ENCODE assay signal across 19 cellular contexts in the genomic region with DNA sequence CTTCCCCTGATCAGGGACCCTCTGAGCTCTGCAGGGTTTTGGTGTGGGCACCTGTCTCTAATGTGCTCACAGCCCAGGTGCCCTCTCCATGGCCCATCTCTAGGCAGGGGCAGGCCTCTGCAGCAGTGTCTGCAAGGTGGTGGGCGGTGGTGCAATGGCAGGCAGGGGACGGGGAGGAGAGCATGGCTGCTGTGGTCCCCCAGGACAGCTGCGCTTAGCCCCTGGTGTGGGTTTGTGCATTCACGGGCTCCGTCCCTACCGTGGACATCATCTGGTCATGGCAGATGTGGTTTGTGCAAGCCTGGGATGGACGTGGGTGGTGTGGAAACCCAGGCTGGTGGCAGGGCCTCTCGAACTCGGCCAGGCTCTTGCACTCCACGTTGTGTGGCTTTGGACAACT.
DNase-seq lines count a peak whose midpoint lies in the region; TF ChIP-seq lines count a peak whose summit lies in the region.
"Had no signal": no experiment of that assay in that cellular context is flagged by ENCODE, and none has a peak within 500 bp of the region (broad histone marks: within the 10 kb centered on the region; RNA-seq: fewer than 3 reads in every experiment).

No MANE protein-coding gene starts in this region.

- H3K27me3 ChIP-seq in right atrium auricular region (no peaks in the 10 kb centered on the region), left ventricle myocardium inferior (ENCODE audit: low read depth) (peaks cover 67% of the 10 kb centered on the region), vagina (no peaks in the 10 kb centered on the region), A673 (replicated peaks; ENCODE audit: insufficient read depth, low read depth, low read length, poor library complexity) (no peaks in the 10 kb centered on the region), Caco-2 (replicated peaks; ENCODE audit: control insufficient read depth, insufficient read depth, low read length) (no peaks in the 10 kb centered on the region)

- intact Hi-C loops in activated CD4-positive, alpha-beta memory T cell treated with anti-CD3 and anti-CD28 coated beads for 36 hours (cut with micrococcal nuclease) = no loop called here
- intact Hi-C loops in left ventricle myocardium inferior (cut with micrococcal nuclease) (no loop called here), vagina (cut with DNase I) (no loop called here), A673 (cut with micrococcal nuclease; ENCODE audit: unreplicated experiment) (no loop called here), Caco-2 (cut with micrococcal nuclease; ENCODE audit: unreplicated experiment) (no loop called here)

- H3K27ac ChIP-seq in right atrium auricular region = no peak overlapping the region
- no peak overlapping the region for H3K27ac ChIP-seq in left ventricle myocardium inferior (replicated peaks)
- H3K27ac ChIP-seq in vagina = no peak overlapping the region
- H3K27ac ChIP-seq in A673 (ENCODE audit: low read depth, low read length, poor library complexity, severe bottlenecking) = no peak overlapping the region
- H3K27ac ChIP-seq: KMS-11 had no signal

- no peaks in the 10 kb centered on the region for H3K9me3 ChIP-seq in right atrium auricular region
- no peaks in the 10 kb centered on the region for H3K9me3 ChIP-seq in left ventricle myocardium inferior (replicated peaks)
- no peaks in the 10 kb centered on the region for H3K9me3 ChIP-seq in vagina
- no peaks in the 10 kb centered on the region for H3K9me3 ChIP-seq in A673 (ENCODE audit: low read depth, low read length, poor library complexity, severe bottlenecking)
- H3K9me3 ChIP-seq in Caco-2 = no peaks in the 10 kb centered on the region

- no peaks in the 10 kb centered on the region for H3K27me3 Mint-ChIP-seq in activated CD4-positive, alpha-beta memory T cell treated with anti-CD3 and anti-CD28 coated beads, Interleukin-2, amount 10 ng/mL, durations not matched to agents 7 days and 5 days
- no peaks in the 10 kb centered on the region for H3K27me3 Mint-ChIP-seq in activated CD4-positive, alpha-beta memory T cell treated with anti-CD3 and anti-CD28 coated beads for 36 hours
- H3K27me3 Mint-ChIP-seq in osteocyte (ENCODE audit: unreplicated experiment) = no peaks in the 10 kb centered on the region
- peaks cover 9% of the 10 kb centered on the region for H3K27me3 Mint-ChIP-seq in Caco-2 (ENCODE audit: insufficient read depth, unreplicated experiment)
- H3K27me3 Mint-ChIP-seq: B cell had no signal

- BruUV-seq in A673 (replicated peaks; lab: Mats Ljungman, UMichigan) = no TSS peak
- no TSS peak for BruUV-seq in Caco-2 (replicated peaks; lab: Mats Ljungman, UMichigan)

- H3K36me3 ChIP-seq in right atrium auricular region = no peaks in the 10 kb centered on the region
- H3K36me3 ChIP-seq in left ventricle myocardium inferior = no peaks in the 10 kb centered on the region
- H3K36me3 ChIP-seq in vagina = no peaks in the 10 kb centered on the region
- no peaks in the 10 kb centered on the region for H3K36me3 ChIP-seq in A673 (ENCODE audit: insufficient read depth, low read length, poor library complexity, severe bottlenecking)
- no peaks in the 10 kb centered on the region for H3K36me3 ChIP-seq in Caco-2 (ENCODE audit: control insufficient read depth, insufficient read depth, low read length)

- no peak for TF ChIP-seq POLR2A in vagina (IDR thresholded peaks at IDR 0.05)

- H3K27ac Mint-ChIP-seq in activated CD4-positive, alpha-beta memory T cell treated with anti-CD3 and anti-CD28 coated beads, Interleukin-2, amount 10 ng/mL, durations not matched to agents 7 days and 5 days = no peak overlapping the region
- no peak overlapping the region for H3K27ac Mint-ChIP-seq in activated CD4-positive, alpha-beta memory T cell treated with anti-CD3 and anti-CD28 coated beads for 36 hours
- H3K27ac Mint-ChIP-seq in osteocyte (ENCODE audit: unreplicated experiment) = no peak overlapping the region
- H3K27ac Mint-ChIP-seq in Caco-2 (ENCODE audit: unreplicated experiment) = no peak overlapping the region
- H3K27ac Mint-ChIP-seq: B cell, H9 had no signal

- TF ChIP-seq CTCF in right atrium auricular region (IDR thresholded peaks at IDR 0.05) (no peak), left ventricle myocardium inferior (IDR thresholded peaks at IDR 0.05; ENCODE audit: borderline replicate concordance) (no peak), osteocyte (IDR thresholded peaks at IDR 0.05) (no peak), vagina (IDR thresholded peaks at IDR 0.05) (no peak), A673 (conservative IDR thresholded peaks at IDR 0.05; ENCODE audit: low read depth, low read length) (no peak), Caco-2 (IDR thresholded peaks at IDR 0.05; ENCODE audit: insufficient read depth in 1 of 2, low read depth in 1 of 2, low read length in 1 of 2, severe bottlenecking in 1 of 2, unreplicated experiment in 1 of 2) (no peak)

- H3K4me3 ChIP-seq in right atrium auricular region (no peak overlapping the region), left ventricle myocardium inferior (no peak overlapping the region), vagina (no peak overlapping the region), A673 (ENCODE audit: low read depth, low read length, poor library complexity, severe bottlenecking) (no peak overlapping the region), Caco-2 (ENCODE audit: low read depth, low read length) (no peak overlapping the region)

- no peaks in the 10 kb centered on the region for H3K36me3 Mint-ChIP-seq in activated CD4-positive, alpha-beta memory T cell treated with anti-CD3 and anti-CD28 coated beads, Interleukin-2, amount 10 ng/mL, durations not matched to agents 7 days and 5 days (ENCODE audit: low read depth)
- no peaks in the 10 kb centered on the region for H3K36me3 Mint-ChIP-seq in activated CD4-positive, alpha-beta memory T cell treated with anti-CD3 and anti-CD28 coated beads for 36 hours
- H3K36me3 Mint-ChIP-seq in osteocyte (ENCODE audit: unreplicated experiment) (no peaks in the 10 kb centered on the region), Caco-2 (ENCODE audit: insufficient read depth, unreplicated experiment) (peaks cover 7% of the 10 kb centered on the region)

- DNase-seq in activated CD4-positive, alpha-beta memory T cell treated with anti-CD3 and anti-CD28 coated beads, Interleukin-2, amount 10 ng/mL, durations not matched to agents 7 days and 5 days = peak; percentile 12
- DNase-seq in activated CD4-positive, alpha-beta memory T cell treated with anti-CD3 and anti-CD28 coated beads for 36 hours = no peak
- peak; percentile 53 for DNase-seq in right atrium auricular region (ENCODE audit: low spot score)
- no peak for DNase-seq in left ventricle myocardium inferior
- peak; percentile 65 for DNase-seq in osteocyte (ENCODE audit: extremely low spot score, unreplicated experiment)
- DNase-seq in vagina (ENCODE audit: extremely low spot score in 2 of 2) = peak; percentile 55 to 71
- no peak for DNase-seq in A673 (ENCODE audit: low spot score)
- DNase-seq in Caco-2 = no peak
- DNase-seq: 8988T, DMS 273 treated with DMSO at 0.1 percent for 48 hours, DND-41, H9, NCI-H1417, NCI-H187, NCI-H2107, NCI-H524, NCI-H82 had no signal

- POLR2A ChIA-PET in activated CD4-positive, alpha-beta memory T cell treated with anti-CD3 and anti-CD28 coated beads, Interleukin-2, amount 10 ng/mL, durations not matched to agents 7 days and 5 days (lab: Charles Lee) = no interaction called here
- POLR2A ChIA-PET in activated CD4-positive, alpha-beta memory T cell treated with anti-CD3 and anti-CD28 coated beads for 36 hours (lab: Charles Lee) = no interaction called here
- POLR2A ChIA-PET in A673 (lab: Charles Lee; ENCODE audit: low non-redundant PET) (no interaction called here), Caco-2 (lab: Charles Lee) (no interaction called here)

- no peaks in the 10 kb centered on the region for H3K4me1 Mint-ChIP-seq in activated CD4-positive, alpha-beta memory T cell treated with anti-CD3 and anti-CD28 coated beads, Interleukin-2, amount 10 ng/mL, durations not matched to agents 7 days and 5 days
- no peaks in the 10 kb centered on the region for H3K4me1 Mint-ChIP-seq in activated CD4-positive, alpha-beta memory T cell treated with anti-CD3 and anti-CD28 coated beads for 36 hours (ENCODE audit: low read depth)
- no peaks in the 10 kb centered on the region for H3K4me1 Mint-ChIP-seq in osteocyte (ENCODE audit: unreplicated experiment)
- peaks cover 7% of the 10 kb centered on the region for H3K4me1 Mint-ChIP-seq in Caco-2 (ENCODE audit: low read depth, unreplicated experiment)
- H3K4me1 Mint-ChIP-seq: B cell, H9 had no signal

- no peaks in the 10 kb centered on the region for H3K9me3 Mint-ChIP-seq in activated CD4-positive, alpha-beta memory T cell treated with anti-CD3 and anti-CD28 coated beads, Interleukin-2, amount 10 ng/mL, durations not matched to agents 7 days and 5 days
- no peaks in the 10 kb centered on the region for H3K9me3 Mint-ChIP-seq in activated CD4-positive, alpha-beta memory T cell treated with anti-CD3 and anti-CD28 coated beads for 36 hours
- no peaks in the 10 kb centered on the region for H3K9me3 Mint-ChIP-seq in osteocyte (ENCODE audit: unreplicated experiment)
- no peaks in the 10 kb centered on the region for H3K9me3 Mint-ChIP-seq in Caco-2 (ENCODE audit: unreplicated experiment)

- peaks cover 0 to 2% of the 10 kb centered on the region in 2 donors for H3K4me1 ChIP-seq in right atrium auricular region
- no peaks in the 10 kb centered on the region for H3K4me1 ChIP-seq in left ventricle myocardium inferior
- no peaks in the 10 kb centered on the region for H3K4me1 ChIP-seq in vagina
- no peaks in the 10 kb centered on the region for H3K4me1 ChIP-seq in A673 (ENCODE audit: insufficient read depth, low read length, poor library complexity, severe bottlenecking)
- no peaks in the 10 kb centered on the region for H3K4me1 ChIP-seq in Caco-2

- H3K4me3 Mint-ChIP-seq in activated CD4-positive, alpha-beta memory T cell treated with anti-CD3 and anti-CD28 coated beads, Interleukin-2, amount 10 ng/mL, durations not matched to agents 7 days and 5 days = no peak overlapping the region
- no peak overlapping the region for H3K4me3 Mint-ChIP-seq in activated CD4-positive, alpha-beta memory T cell treated with anti-CD3 and anti-CD28 coated beads for 36 hours
- H3K4me3 Mint-ChIP-seq in osteocyte (ENCODE audit: unreplicated experiment) = no peak overlapping the region
- no peak overlapping the region for H3K4me3 Mint-ChIP-seq in Caco-2 (ENCODE audit: unreplicated experiment)
- H3K4me3 Mint-ChIP-seq: B cell, H9 had no signal

- CTCF ChIA-PET in activated CD4-positive, alpha-beta memory T cell treated with anti-CD3 and anti-CD28 coated beads, Interleukin-2, amount 10 ng/mL, durations not matched to agents 7 days and 5 days (lab: Charles Lee) = no interaction called here
- CTCF ChIA-PET in activated CD4-positive, alpha-beta memory T cell treated with anti-CD3 and anti-CD28 coated beads for 36 hours (lab: Charles Lee) = interaction anchor here (1.6 kb wide), 1 partner anchor 8 kb away, joined by 5 read pairs; no protein-coding TSS in a partner anchor
- CTCF ChIA-PET in A673 (lab: Charles Lee) (no interaction called here), Caco-2 (lab: Charles Lee) (no interaction called here)

Comparison
In these comparisons a context has a peak if more than half of its experiments do, and no peak if none do; other contexts are left out.
1. DNase-seq: peak in activated CD4-positive, alpha-beta memory T cell treated with anti-CD3 and anti-CD28 coated beads, Interleukin-2, amount 10 ng/mL, durations not matched to agents 7 days and 5 days (single experiment), right atrium auricular region (single experiment), osteocyte (single experiment) and vagina (2 of 2); none in activated CD4-positive, alpha-beta memory T cell treated with anti-CD3 and anti-CD28 coated beads for 36 hours (single experiment), left ventricle myocardium inferior (single experiment), A673 (single experiment) and Caco-2 (0 of 2).